Comparison of ENCODE assay signal across 9 cellular contexts in the genomic region with DNA sequence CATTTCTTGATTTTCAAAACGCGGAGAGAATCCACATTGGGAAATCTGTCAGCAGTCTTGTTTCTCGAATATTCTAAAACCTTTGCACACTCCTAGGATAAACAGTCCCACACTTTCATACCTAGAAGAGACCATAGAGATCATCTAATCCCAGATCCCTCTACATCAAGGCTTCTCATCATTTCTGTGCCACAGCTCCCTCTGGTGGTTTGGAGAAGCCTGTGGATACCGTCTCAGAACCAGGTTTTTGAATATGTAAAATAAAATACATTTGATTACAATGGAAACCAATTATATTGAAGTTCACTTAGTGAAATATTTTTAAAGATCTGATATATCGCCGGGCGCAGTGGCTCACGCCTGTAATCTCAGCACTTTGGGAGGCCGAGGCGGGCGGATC.
DNase-seq lines count a peak whose midpoint lies in the region; ATAC-seq and TF ChIP-seq lines count a peak whose summit lies in the region.
"Had no signal": no experiment of that assay in that cellular context is flagged by ENCODE, and none has a peak within 500 bp of the region (broad histone marks: within the 10 kb centered on the region; RNA-seq: fewer than 3 reads in every experiment).

No MANE protein-coding gene starts in this region.

- in situ Hi-C loops in GM13977 (cut with MboI; ENCODE audit: low pct_unique_long_range_greater_than_20kb, low sequenced_read_pairs, unreplicated experiment) = no loop called here

- H3K36me3 ChIP-seq in left ventricle myocardium inferior = peaks cover 25% of the 10 kb centered on the region

- H3K9me3 ChIP-seq in left ventricle myocardium inferior (replicated peaks) = peaks cover 7% of the 10 kb centered on the region

- no peak for ATAC-seq in HG03280 (IDR thresholded peaks at IDR 0.05; ENCODE audit: unreplicated experiment)

- no peaks in the 10 kb centered on the region for H3K27me3 ChIP-seq in left ventricle myocardium inferior (ENCODE audit: low read depth)

- H3K4me3 ChIP-seq in AG09309 (ENCODE audit: control insufficient read depth, low read depth, low read length) (no peak overlapping the region), left ventricle myocardium inferior (no peak overlapping the region)

- DNase-seq in AG09309 (ENCODE audit: low read depth) (no peak), GM13977 (ENCODE audit: low spot score) (peak; percentile 31), SW 1271 (lab: John Stamatoyannopoulos, UW) (peak; percentile 7 to 31), left ventricle myocardium inferior (no peak), NCI-H1048 (lab: John Stamatoyannopoulos, UW) (no peak), NCI-H2227 treated with DMSO at 0.1 percent for 48 hours (lab: John Stamatoyannopoulos, UW) (no peak), NCI-H510A treated with DMSO at 0.1 percent for 48 hours (lab: John Stamatoyannopoulos, UW) (no peak)

- H3K27ac ChIP-seq in left ventricle myocardium inferior (replicated peaks) = no peak overlapping the region
- H3K27ac ChIP-seq: epithelial cell of prostate had no signal

- intact Hi-C loops in left ventricle myocardium inferior (cut with micrococcal nuclease) = loop anchor here (10.0 kb wide), 1 partner anchor 289 kb away; no protein-coding TSS in a partner anchor

- TF ChIP-seq CTCF in AG09309 (IDR thresholded peaks at IDR 0.05; ENCODE audit: control insufficient read depth, insufficient read depth, low read depth, low read length, missing control alignments) = peak; percentile 30
- peak; percentile 57 for TF ChIP-seq CTCF in GM13977 (IDR thresholded peaks at IDR 0.05; ENCODE audit: extremely low read depth, insufficient read depth, missing control alignments)
- peak; percentile 68 for TF ChIP-seq CTCF in left ventricle myocardium inferior (IDR thresholded peaks at IDR 0.05; ENCODE audit: borderline replicate concordance)

- no peaks in the 10 kb centered on the region for H3K4me1 ChIP-seq in left ventricle myocardium inferior

Comparison
In these comparisons a context has a peak if more than half of its experiments do, and no peak if none do; other contexts are left out.
1. DNase-seq: peak in GM13977 (single experiment) and SW 1271 (2 of 2); none in AG09309 (single experiment), left ventricle myocardium inferior (single experiment), NCI-H1048 (single experiment), NCI-H2227 treated with DMSO at 0.1 percent for 48 hours (single experiment) and NCI-H510A treated with DMSO at 0.1 percent for 48 hours (single experiment).
2. Peak in every context shown above with its lines, with median percentiles within 50 percentile points of each other: CTCF ChIP-seq.